8 cellular contexts compared by ENCODE assay signal in the genomic region with DNA sequence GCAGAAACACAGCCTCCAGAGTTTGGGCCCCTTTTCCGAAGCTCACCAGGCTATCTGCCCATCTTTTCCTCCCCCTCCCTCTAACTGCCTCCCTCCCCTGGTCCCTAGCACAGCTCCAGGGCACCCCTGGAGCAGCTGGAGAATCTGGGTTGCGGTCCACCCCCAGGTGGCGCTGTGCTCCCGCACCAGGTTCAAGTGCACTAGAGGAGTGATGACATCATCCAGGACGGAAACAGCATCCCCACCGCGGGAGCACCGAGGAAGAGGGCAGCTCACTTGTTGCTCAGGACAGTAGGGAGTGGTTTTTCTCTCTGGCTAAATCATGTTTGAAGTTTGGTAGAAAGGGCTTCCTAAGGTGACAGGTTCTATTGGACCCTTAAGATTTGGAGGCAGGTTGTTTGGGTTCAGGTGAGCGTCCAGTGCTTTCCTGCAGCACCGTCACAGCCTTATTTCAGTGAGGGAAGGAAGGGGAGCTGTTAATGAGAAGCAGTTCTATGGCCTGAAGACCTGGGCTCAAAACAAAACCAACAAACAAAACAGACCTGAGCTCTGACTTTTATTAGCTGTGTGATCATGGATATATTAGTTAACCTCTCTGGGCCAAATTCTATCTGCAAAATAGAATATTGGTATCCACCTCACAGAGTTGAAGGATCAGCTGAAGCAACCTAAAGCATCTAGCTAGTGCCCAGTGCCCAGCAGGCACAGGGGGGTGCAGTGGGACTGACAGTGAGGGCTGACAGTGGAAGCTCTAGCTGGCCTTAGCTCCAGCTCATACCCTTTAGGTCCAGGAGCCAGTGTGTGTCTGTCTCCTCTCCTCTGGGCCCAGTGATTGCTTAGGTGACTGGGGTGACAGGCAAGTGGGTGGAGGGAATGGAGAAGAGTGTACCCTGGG. TPM values are rescaled to one million over a fixed set of nuclear protein-coding genes. Genes with fewer than 3 reads are reported as not detected.
DNase-seq lines count a peak whose midpoint lies in the region; TF ChIP-seq lines count a peak whose summit lies in the region.

No MANE protein-coding gene starts in this region.

- H3K4me1 ChIP-seq in testis, result no peaks in the 10 kb centered on the region

- H3K27me3 ChIP-seq in testis, result no peaks in the 10 kb centered on the region

- no peak overlapping the region for H3K4me3 ChIP-seq in NB4 (ENCODE audit: low read depth, low read length)
- peak overlapping the region; percentile 29 for H3K4me3 ChIP-seq in SK-N-MC
- no peak overlapping the region for H3K4me3 ChIP-seq in testis

- H3K4me3 Mint-ChIP-seq in osteocyte (ENCODE audit: unreplicated experiment), result peak overlapping the region; percentile 55

- peaks cover 12% of the 10 kb centered on the region for H3K36me3 Mint-ChIP-seq in osteocyte (ENCODE audit: unreplicated experiment)

- H3K9me3 ChIP-seq in SK-N-MC (ENCODE audit: low read depth, low read length) (no peaks in the 10 kb centered on the region), testis (no peaks in the 10 kb centered on the region)

- intact Hi-C loops in testis (cut with DNase I; ENCODE audit: low total_unique reads), result loop anchor here (5.0 kb wide), 1 partner anchor 56 kb away; no protein-coding TSS in a partner anchor

- TF ChIP-seq POLR2A in NB4 (IDR thresholded peaks at IDR 0.05; ENCODE audit: extremely low read depth, insufficient read length) (no peak), testis (IDR thresholded peaks at IDR 0.05) (no peak)

- peak; percentile 86 for DNase-seq in DMS53 treated with DMSO at 0.1 percent for 48 hours (lab: John Stamatoyannopoulos, UW; ENCODE audit: unreplicated experiment)
- DNase-seq in H4 (ENCODE audit: low spot score), result peak; percentile 92
- DNase-seq in NB4 (ENCODE audit: low read depth), result peak; percentile 89
- peak; percentile 65 for DNase-seq in SK-N-MC (ENCODE audit: low read depth, low spot score)
- peak; percentile 40 to 67 (median 57) for DNase-seq in activated naive CD4-positive, alpha-beta T cell (lab: John Stamatoyannopoulos, UW)
- DNase-seq in germinal center (ENCODE audit: low spot score), result peak; percentile 85
- DNase-seq in osteocyte (ENCODE audit: extremely low spot score, unreplicated experiment), result peak; percentile 97
- DNase-seq in testis, result peak; percentile 92

- no peaks in the 10 kb centered on the region for H3K27me3 Mint-ChIP-seq in osteocyte (ENCODE audit: unreplicated experiment)

- H3K4me1 Mint-ChIP-seq in osteocyte (ENCODE audit: unreplicated experiment), result peaks cover 27% of the 10 kb centered on the region

- H3K27ac ChIP-seq in SK-N-MC (no peak overlapping the region), testis (peak overlapping the region; percentile 33 to 64)

- no peaks in the 10 kb centered on the region for H3K9me3 Mint-ChIP-seq in osteocyte (ENCODE audit: unreplicated experiment)

- peak overlapping the region; percentile 91 for H3K27ac Mint-ChIP-seq in osteocyte (ENCODE audit: unreplicated experiment)

- no peak overlapping the region for H3K9ac ChIP-seq in SK-N-MC (ENCODE audit: insufficient read length)

- TF ChIP-seq CTCF in NB4 (IDR thresholded peaks at IDR 0.05; ENCODE audit: low read depth, low read length) (peak; percentile 84), osteocyte (IDR thresholded peaks at IDR 0.05) (peak; percentile 98), testis (IDR thresholded peaks at IDR 0.05) (peak; percentile 91 to 96 (median 95))

- 26 to 29% methylated on average over 9 to 10 of the region's 10 CpGs for WGBS in testis, 2 donors

- H3K36me3 ChIP-seq in SK-N-MC (ENCODE audit: insufficient read depth, low read length) (no peaks in the 10 kb centered on the region), testis (ENCODE audit: low read depth, missing control alignments) (no peaks in the 10 kb centered on the region)

RNA-seq across cellular contexts. Expression of a gene that starts 7.5 kb away (rescaled TPM):
- total RNA-seq in H4 (2014; rRNA removed; shearing (Covaris generic)), result 46.3 and 56.1 TPM in 2 replicates
- total RNA-seq in osteocyte, result 31.4 and 32.1 TPM in 2 replicates
- 10 to 100 TPM; 45.5 to 48.0 TPM for total RNA-seq in testis
- 32.6 TPM for polyA plus RNA-seq in testis (ENCODE audit: insufficient read depth, low read depth, low replicate concordance)

RNA-seq across cellular contexts. Expression of a gene that starts 50.2 kb away (rescaled TPM):
- 0.10 TPM in 1 of 2 replicates, not detected in the other for total RNA-seq in H4 (2014; rRNA removed; shearing (Covaris generic))
- total RNA-seq in osteocyte, result 15.1 and 15.9 TPM in 2 replicates
- total RNA-seq in testis, result 10 to 100 TPM; 31.4 to 46.3 TPM
- polyA plus RNA-seq in testis (ENCODE audit: insufficient read depth, low read depth, low replicate concordance), result 39.4 TPM

RNA-seq across cellular contexts. Expression of a gene that starts 59.1 kb away (rescaled TPM):
- total RNA-seq in H4 (2014; rRNA removed; shearing (Covaris generic)), result 132 and 143 TPM in 2 replicates
- 48.0 and 50.8 TPM in 2 replicates for total RNA-seq in osteocyte
- 10 to 100 TPM; 22.7 to 24.7 TPM for total RNA-seq in testis
- 42.5 TPM for polyA plus RNA-seq in testis (ENCODE audit: insufficient read depth, low read depth, low replicate concordance)

Comparison
In these comparisons a context has a peak if more than half of its experiments do, and no peak if none do; other contexts are left out.
1. RNA of a gene that starts 50.2 kb away (total RNA-seq): 31.4 to 46.3 TPM in testis and 15.1 to 15.9 TPM in osteocyte; 0.10 TPM in H4; every median in the first group is over 10 times any median in the second.
2. Peak in every context shown above with its lines, with median percentiles within 50 percentile points of each other: DNase-seq and CTCF ChIP-seq.